In the genomic region with DNA sequence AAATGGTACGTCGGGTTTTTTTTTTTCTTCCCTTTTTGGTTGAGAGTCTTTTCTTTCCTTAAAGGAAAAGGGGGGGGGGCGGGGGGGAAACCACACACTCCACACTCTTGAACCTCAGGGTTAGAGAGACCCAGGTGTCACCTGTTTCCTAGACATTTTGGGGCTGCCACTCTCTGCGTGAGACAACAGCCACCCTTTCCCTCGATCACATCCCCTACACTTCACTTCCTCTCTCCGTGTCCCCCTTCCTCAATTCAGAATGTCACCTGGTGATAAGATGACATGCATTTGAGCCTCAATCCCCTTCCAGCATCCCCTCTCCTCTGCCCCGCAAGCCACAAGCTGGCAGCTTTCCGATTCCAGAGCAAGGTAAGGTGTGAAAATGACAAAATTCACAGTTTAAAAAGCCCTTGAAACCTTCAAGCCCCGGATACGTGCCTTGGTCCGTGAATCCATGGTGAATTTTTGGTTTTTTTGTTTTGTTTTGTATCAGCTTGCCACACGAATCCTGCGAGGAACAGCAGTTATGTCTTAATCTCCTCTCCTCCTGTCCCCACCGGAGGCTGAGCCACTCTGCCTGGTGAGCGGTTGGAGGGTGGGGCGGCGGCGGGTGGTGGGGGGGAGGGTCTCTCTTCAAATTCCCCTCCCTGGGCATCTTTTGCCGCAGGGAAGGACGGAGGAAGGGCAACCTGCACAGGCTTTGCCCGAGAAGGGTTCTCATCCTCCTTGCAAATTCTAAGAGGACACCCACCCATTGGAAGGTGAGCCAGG, we compare ENCODE assay signal across 1 cellular context.
TF ChIP-seq lines count a peak whose summit lies in the region.

No MANE protein-coding gene starts in this region.

TF ChIP-seq in GM12878, 131 proteins besides CTCF, POLR2A, EP300 and RAD21:
- TF ChIP-seq ETV6 (conservative IDR thresholded peaks at IDR 0.05 in 1 of 2, IDR thresholded peaks at IDR 0.05 in 1 of 2; ENCODE audit: borderline replicate concordance in 1 of 2, low read depth in 1 of 2) (no peak), SPI1 (IDR thresholded peaks at IDR 0.05; ENCODE audit: borderline replicate concordance, insufficient read depth, low read depth, low read length) (peak; percentile 69; the same call in 1 of the 2 replicates), TCF12 (IDR thresholded peaks at IDR 0.05; ENCODE audit: low read depth, low read length) (0 out of 2 replicates have a peak, but pooled peaks have one; percentile 35), IKZF2 (IDR thresholded peaks at IDR 0.05) (peak in 1 of 2 experiments; percentile 35; a peak in 2 of 4 replicates), MXI1 (IDR thresholded peaks at IDR 0.05; ENCODE audit: low read depth, low read length) (no peak), RUNX3 (IDR thresholded peaks at IDR 0.05; ENCODE audit: low read length) (peak; percentile 32), KAT2A (conservative IDR thresholded peaks at IDR 0.05; ENCODE audit: control insufficient read depth, low read depth, low read length) (no peak), ZBED1 (IDR thresholded peaks at IDR 0.05; ENCODE audit: borderline replicate concordance) (no peak), ESRRA (IDR thresholded peaks at IDR 0.05; ENCODE audit: low read length) (no peak), ZNF217 (IDR thresholded peaks at IDR 0.05) (no peak)
- TF ChIP-seq, protein P1, sequence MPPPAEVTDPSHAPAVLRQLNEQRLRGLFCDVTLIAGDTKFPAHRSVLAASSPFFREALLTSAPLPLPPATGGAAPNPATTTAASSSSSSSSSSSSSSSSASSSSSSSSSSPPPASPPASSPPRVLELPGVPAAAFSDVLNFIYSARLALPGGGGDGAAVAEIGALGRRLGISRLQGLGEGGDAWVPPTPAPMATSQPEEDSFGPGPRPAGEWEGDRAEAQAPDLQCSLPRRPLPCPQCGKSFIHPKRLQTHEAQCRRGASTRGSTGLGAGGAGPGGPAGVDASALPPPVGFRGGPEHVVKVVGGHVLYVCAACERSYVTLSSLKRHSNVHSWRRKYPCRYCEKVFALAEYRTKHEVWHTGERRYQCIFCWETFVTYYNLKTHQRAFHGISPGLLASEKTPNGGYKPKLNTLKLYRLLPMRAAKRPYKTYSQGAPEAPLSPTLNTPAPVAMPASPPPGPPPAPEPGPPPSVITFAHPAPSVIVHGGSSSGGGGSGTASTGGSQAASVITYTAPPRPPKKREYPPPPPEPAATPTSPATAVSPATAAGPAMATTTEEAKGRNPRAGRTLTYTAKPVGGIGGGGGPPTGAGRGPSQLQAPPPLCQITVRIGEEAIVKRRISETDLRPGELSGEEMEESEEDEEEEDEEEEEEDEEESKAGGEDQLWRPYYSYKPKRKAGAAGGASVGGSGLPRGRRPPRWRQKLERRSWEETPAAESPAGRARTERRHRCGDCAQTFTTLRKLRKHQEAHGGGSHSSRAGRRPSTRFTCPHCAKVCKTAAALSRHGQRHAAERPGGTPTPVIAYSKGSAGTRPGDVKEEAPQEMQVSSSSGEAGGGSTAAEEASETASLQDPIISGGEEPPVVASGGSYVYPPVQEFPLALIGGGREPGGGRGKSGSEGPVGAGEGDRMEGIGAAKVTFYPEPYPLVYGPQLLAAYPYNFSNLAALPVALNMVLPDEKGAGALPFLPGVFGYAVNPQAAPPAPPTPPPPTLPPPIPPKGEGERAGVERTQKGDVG (CRISPR knock-in tag; IDR thresholded peaks at IDR 0.05): no peak
